ENCODE assay signal across 15 cellular contexts in genomic region chrX:19698691-19699090, GRCh38.
"Had no signal": no experiment of that assay in that cellular context is flagged by ENCODE, and none has a peak within 500 bp of the region (broad histone marks: within the 10 kb centered on the region; RNA-seq: fewer than 3 reads in every experiment).

No MANE protein-coding gene starts in this region.

- H3K4me1 Mint-ChIP-seq: brain had no signal

- H3K4me3 ChIP-seq: coronary artery, esophagus muscularis mucosa, hepatocyte, thoracic aorta had no signal

- H3K9me3 Mint-ChIP-seq: activated naive CD4-positive, alpha-beta T cell treated with anti-CD3 and anti-CD28 coated beads, Interleukin-2, amount 50 U/mL, for 24 hours; activated T-helper 17 cell treated with anti-CD3 and anti-CD28 coated beads, Interleukin-2, amount 50 U/mL, for 72 hours; stimulated activated effector memory CD8-positive, alpha-beta T cell treated with anti-CD3 and anti-CD28 coated beads, Interleukin-12 subunit alpha, Interleukin-12 subunit beta, amount 100 ng/mL, for 72 hours; T-helper 2 cell treated with Interferon-gamma antibody and Interleukin-4, amounts not matched to agents 5 μg/mL and 100 μg/mL, for 36 hours had no signal

- H3K27me3 ChIP-seq: esophagus muscularis mucosa, hepatocyte had no signal

- H3K4me3 Mint-ChIP-seq: activated naive CD4-positive, alpha-beta T cell treated with anti-CD3 and anti-CD28 coated beads, Interleukin-2, amount 50 U/mL, for 24 hours; activated T-helper 17 cell treated with anti-CD3 and anti-CD28 coated beads, Interleukin-2, amount 50 U/mL, for 72 hours; brain; naive B cell; stimulated activated effector memory CD8-positive, alpha-beta T cell treated with anti-CD3 and anti-CD28 coated beads, Interleukin-12 subunit alpha, Interleukin-12 subunit beta, amount 100 ng/mL, for 72 hours; T-helper 2 cell treated with Interferon-gamma antibody and Interleukin-4, amounts not matched to agents 5 μg/mL and 100 μg/mL, for 36 hours had no signal

- DNase-seq: activated CD4-positive, alpha-beta T cell treated with anti-CD3 and anti-CD28 coated beads, Interleukin-2, amount 50 U/mL, for 4 hours; amniotic stem cell; central memory CD4-positive, alpha-beta T cell; naive B cell had no signal

- H3K27ac ChIP-seq: esophagus muscularis mucosa, hepatocyte, parathyroid adenoma, thoracic aorta had no signal

- H3K36me3 ChIP-seq: esophagus muscularis mucosa, thoracic aorta had no signal

- H3K27ac Mint-ChIP-seq: activated naive CD4-positive, alpha-beta T cell treated with anti-CD3 and anti-CD28 coated beads, Interleukin-2, amount 50 U/mL, for 24 hours; activated T-helper 17 cell treated with anti-CD3 and anti-CD28 coated beads, Interleukin-2, amount 50 U/mL, for 72 hours; stimulated activated effector memory CD8-positive, alpha-beta T cell treated with anti-CD3 and anti-CD28 coated beads, Interleukin-12 subunit alpha, Interleukin-12 subunit beta, amount 100 ng/mL, for 72 hours; T-helper 2 cell treated with Interferon-gamma antibody and Interleukin-4, amounts not matched to agents 5 μg/mL and 100 μg/mL, for 36 hours had no signal

- H3K9me3 ChIP-seq: esophagus muscularis mucosa, thoracic aorta had no signal

- FAIRE-seq: keratinocyte had no signal

- H3K27me3 Mint-ChIP-seq: activated naive CD4-positive, alpha-beta T cell treated with anti-CD3 and anti-CD28 coated beads, Interleukin-2, amount 50 U/mL, for 24 hours; activated T-helper 17 cell treated with anti-CD3 and anti-CD28 coated beads, Interleukin-2, amount 50 U/mL, for 72 hours; naive B cell had no signal
